In the genomic region with DNA sequence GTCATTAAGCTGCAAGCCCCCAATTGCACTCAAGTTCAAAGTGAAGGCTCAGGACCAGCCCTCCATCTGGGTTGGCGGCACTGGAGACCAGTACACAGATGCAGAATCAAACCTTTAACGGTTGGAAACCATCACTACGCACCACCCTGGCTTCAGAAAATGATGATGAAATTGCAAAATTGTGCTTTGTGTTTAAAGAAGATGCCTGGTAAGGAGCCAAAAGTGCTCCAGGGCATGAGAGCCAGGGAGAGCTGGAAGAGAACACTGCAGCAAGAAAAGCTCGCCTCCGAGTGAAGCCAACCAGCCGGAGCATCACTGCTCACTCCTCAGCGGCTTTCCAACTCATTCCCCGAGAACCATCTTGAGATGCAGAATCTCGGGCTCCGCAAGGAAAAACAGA, we compare ENCODE assay signal across 27 cellular contexts.
DNase-seq lines count a peak whose midpoint lies in the region; TF ChIP-seq lines count a peak whose summit lies in the region.
"Had no signal": no experiment of that assay in that cellular context is flagged by ENCODE, and none has a peak within 500 bp of the region (broad histone marks: within the 10 kb centered on the region; RNA-seq: fewer than 3 reads in every experiment).

No MANE protein-coding gene starts in this region.

- H3K4me1 Mint-ChIP-seq in HFFc6 (ENCODE audit: low read depth) (no peaks in the 10 kb centered on the region), nephron progenitor cell (peaks cover 16% of the 10 kb centered on the region)
- no peaks in the 10 kb centered on the region for H3K4me1 Mint-ChIP-seq in activated naive CD4-positive, alpha-beta T cell treated with anti-CD3 and anti-CD28 coated beads, Interleukin-2, amount 10 ng/mL, durations not matched to agents 7 days and 5 days
- H3K4me1 Mint-ChIP-seq: B cell, memory B cell, T-helper 17 cell had no signal

- H3K9me3 Mint-ChIP-seq in HFFc6 (no peaks in the 10 kb centered on the region), nephron progenitor cell (no peaks in the 10 kb centered on the region)
- no peaks in the 10 kb centered on the region for H3K9me3 Mint-ChIP-seq in activated naive CD4-positive, alpha-beta T cell treated with anti-CD3 and anti-CD28 coated beads, Interleukin-2, amount 10 ng/mL, durations not matched to agents 7 days and 5 days
- H3K9me3 Mint-ChIP-seq: activated T-cell treated with anti-CD3 and anti-CD28 coated beads, Interleukin-2, amount 50 U/mL, for 24 hours; GM23338; memory B cell; stimulated activated naive CD8-positive, alpha-beta T cell treated with anti-CD3 and anti-CD28 coated beads, Interleukin-15, Interleukin-2, amounts not matched to agents 100 ng/mL and 50 ng/mL, for 24 hours had no signal

- TF ChIP-seq CTCF in HFFc6 (IDR thresholded peaks at IDR 0.05) (no peak), epithelial cell of esophagus (IDR thresholded peaks at IDR 0.05; ENCODE audit: insufficient read depth, low read depth, low read length, missing control alignments) (no peak), nephron progenitor cell (IDR thresholded peaks at IDR 0.05) (no peak)

- no peak overlapping the region for H3K4me3 Mint-ChIP-seq in HFFc6
- H3K4me3 Mint-ChIP-seq in nephron progenitor cell = no peak overlapping the region
- no peak overlapping the region for H3K4me3 Mint-ChIP-seq in activated naive CD4-positive, alpha-beta T cell treated with anti-CD3 and anti-CD28 coated beads, Interleukin-2, amount 10 ng/mL, durations not matched to agents 7 days and 5 days
- H3K4me3 Mint-ChIP-seq: activated T-cell treated with anti-CD3 and anti-CD28 coated beads, Interleukin-2, amount 50 U/mL, for 24 hours; B cell; GM23338; memory B cell; stimulated activated naive CD8-positive, alpha-beta T cell treated with anti-CD3 and anti-CD28 coated beads, Interleukin-15, Interleukin-2, amounts not matched to agents 100 ng/mL and 50 ng/mL, for 24 hours; T-helper 17 cell had no signal

- H3K36me3 Mint-ChIP-seq in HFFc6 (ENCODE audit: low read depth) (no peaks in the 10 kb centered on the region), nephron progenitor cell (ENCODE audit: low read depth) (no peaks in the 10 kb centered on the region)
- no peaks in the 10 kb centered on the region for H3K36me3 Mint-ChIP-seq in activated naive CD4-positive, alpha-beta T cell treated with anti-CD3 and anti-CD28 coated beads, Interleukin-2, amount 10 ng/mL, durations not matched to agents 7 days and 5 days
- H3K36me3 Mint-ChIP-seq: memory B cell had no signal

- DNase-seq in AG20443 (ENCODE audit: low spot score) (peak; percentile 38), HFFc6 (peak; percentile 43), epithelial cell of esophagus (ENCODE audit: low read depth) (peak; percentile 77), nephron progenitor cell (no peak), NCI-H2107 treated with DMSO at 0.1 percent for 48 hours (lab: John Stamatoyannopoulos, UW; ENCODE audit: unreplicated experiment) (no peak), activated T-cell treated with anti-CD3 and anti-CD28 coated beads for 4 hours (no peak)
- no peak for DNase-seq in activated naive CD4-positive, alpha-beta T cell treated with anti-CD3 and anti-CD28 coated beads, Interleukin-2, amount 10 ng/mL, durations not matched to agents 7 days and 5 days
- DNase-seq: activated CD8-positive, alpha-beta memory T cell treated with anti-CD3 and anti-CD28 coated beads for 24 hours; activated naive CD4-positive, alpha-beta T cell treated with Interleukin-2 at 50 U/mL for 16 hours; activated T-cell treated with anti-CD3 and anti-CD28 coated beads, Interleukin-2, amount 50 U/mL, for 24 hours; amygdala; esophagus squamous epithelium; heart right ventricle; left cardiac atrium; NCI-H1048; NCI-H1694 treated with DMSO at 0.1 percent for 48 hours; NCI-H226; NCI-H748 treated with DMSO at 0.1 percent for 48 hours; psoas muscle; SK-N-SH; T-helper 17 cell had no signal

- no peak overlapping the region for H3K4me3 ChIP-seq in epithelial cell of esophagus (ENCODE audit: low read length)
- H3K4me3 ChIP-seq: breast epithelium, coronary artery, esophagus squamous epithelium, GM23338, heart right ventricle, psoas muscle had no signal

- H3K27me3 Mint-ChIP-seq in HFFc6 (ENCODE audit: insufficient read depth) (peaks cover 6% of the 10 kb centered on the region; the same call in 1 of the 2 replicates), nephron progenitor cell (ENCODE audit: low read depth, poor library complexity) (no peaks in the 10 kb centered on the region)
- no peaks in the 10 kb centered on the region for H3K27me3 Mint-ChIP-seq in activated naive CD4-positive, alpha-beta T cell treated with anti-CD3 and anti-CD28 coated beads, Interleukin-2, amount 10 ng/mL, durations not matched to agents 7 days and 5 days
- H3K27me3 Mint-ChIP-seq: B cell had no signal

- CTCF ChIA-PET in activated naive CD4-positive, alpha-beta T cell treated with anti-CD3 and anti-CD28 coated beads, Interleukin-2, amount 10 ng/mL, durations not matched to agents 7 days and 5 days (lab: Charles Lee) = no interaction called here

- no peak overlapping the region for H3K27ac Mint-ChIP-seq in HFFc6
- H3K27ac Mint-ChIP-seq in nephron progenitor cell = peak overlapping the region; percentile 65
- H3K27ac Mint-ChIP-seq in activated naive CD4-positive, alpha-beta T cell treated with anti-CD3 and anti-CD28 coated beads, Interleukin-2, amount 10 ng/mL, durations not matched to agents 7 days and 5 days = no peak overlapping the region
- H3K27ac Mint-ChIP-seq: activated T-cell treated with anti-CD3 and anti-CD28 coated beads, Interleukin-2, amount 50 U/mL, for 24 hours; B cell; GM23338; memory B cell; stimulated activated naive CD8-positive, alpha-beta T cell treated with anti-CD3 and anti-CD28 coated beads, Interleukin-15, Interleukin-2, amounts not matched to agents 100 ng/mL and 50 ng/mL, for 24 hours; T-helper 17 cell had no signal

Comparison
In these comparisons a context has a peak if more than half of its experiments do, and no peak if none do; other contexts are left out.
1. DNase-seq: peak in AG20443 (single experiment), HFFc6 (single experiment) and epithelial cell of esophagus (single experiment); none in nephron progenitor cell (single experiment), activated naive CD4-positive, alpha-beta T cell treated with anti-CD3 and anti-CD28 coated beads, Interleukin-2, amount 10 ng/mL, durations not matched to agents 7 days and 5 days (single experiment), NCI-H2107 treated with DMSO at 0.1 percent for 48 hours (single experiment) and activated T-cell treated with anti-CD3 and anti-CD28 coated beads for 4 hours (single experiment).